Comparison of ENCODE assay signal across 16 cellular contexts in the genomic region with DNA sequence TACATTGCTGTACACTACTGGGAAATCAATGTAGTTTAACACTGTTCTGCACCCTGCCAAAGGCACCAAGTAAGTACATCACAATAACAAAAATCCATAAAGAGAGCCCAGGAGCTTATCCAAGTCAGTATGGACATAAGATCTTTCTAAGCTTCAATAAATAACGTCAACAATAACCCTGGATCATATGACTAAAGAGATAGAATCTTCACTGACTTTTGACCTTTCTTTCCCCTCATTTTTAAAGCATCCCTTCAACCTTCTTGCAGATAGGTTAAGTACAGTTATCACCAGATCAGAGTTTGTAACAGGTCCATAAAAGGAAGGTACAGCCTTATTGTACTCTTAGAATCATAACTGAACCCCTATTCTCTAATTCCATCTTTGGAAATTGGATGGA. TPM values are rescaled to one million over a fixed set of nuclear protein-coding genes. Genes with fewer than 3 reads are reported as not detected.
DNase-seq lines count a peak whose midpoint lies in the region; ATAC-seq and TF ChIP-seq lines count a peak whose summit lies in the region.
"Had no signal": no experiment of that assay in that cellular context is flagged by ENCODE, and none has a peak within 500 bp of the region (broad histone marks: within the 10 kb centered on the region; RNA-seq: fewer than 3 reads in every experiment).

No MANE protein-coding gene starts in this region.

- no peak for DNase-seq in activated naive CD4-positive, alpha-beta T cell treated with anti-CD3 and anti-CD28 coated beads, Interleukin-2, amount 10 ng/mL, durations not matched to agents 7 days and 5 days
- DNase-seq in activated naive CD4-positive, alpha-beta T cell treated with Interleukin-2 at 50 U/mL for 16 hours = no peak
- DNase-seq in SK-N-MC (ENCODE audit: low read depth, low spot score) (no peak), fibroblast of lung (ENCODE audit: low read depth in 2 of 2) (no peak), NCI-H82 (lab: John Stamatoyannopoulos, UW) (no peak), NCI-H1436 treated with DMSO at 0.1 percent for 48 hours (lab: John Stamatoyannopoulos, UW) (no peak), islet precursor cell (no peak)
- no peak for DNase-seq in stimulated activated naive CD8-positive, alpha-beta T cell treated with anti-CD3 and anti-CD28 coated beads, Interleukin-15, amount 100 ng/mL, for 72 hours
- DNase-seq: adrenal gland, AML-193, EL, NCI-H1092 treated with DMSO at 0.1 percent for 48 hours, NCI-H2227 treated with DMSO at 0.1 percent for 48 hours, ovary, upper lobe of left lung had no signal

- CTCF ChIA-PET in activated naive CD4-positive, alpha-beta T cell treated with anti-CD3 and anti-CD28 coated beads, Interleukin-2, amount 10 ng/mL, durations not matched to agents 7 days and 5 days (lab: Charles Lee) = interaction anchor here (1.1 kb wide), 1 partner anchor 11 kb away, joined by 3 read pairs; no protein-coding TSS in a partner anchor

- H3K4me1 ChIP-seq in fibroblast of lung (ENCODE audit: control insufficient read depth, extremely low read depth, insufficient read depth, low read length) = peaks cover 12% of the 10 kb centered on the region

- ATAC-seq in stimulated activated naive CD8-positive, alpha-beta T cell treated with anti-CD3 and anti-CD28 coated beads, Interleukin-15, amount 100 ng/mL, for 72 hours = no peak

- no peak overlapping the region for H2AFZ ChIP-seq in fibroblast of lung (ENCODE audit: low read length)

- no peak overlapping the region for H3K9ac ChIP-seq in SK-N-MC (ENCODE audit: insufficient read length)
- H3K9ac ChIP-seq in fibroblast of lung (ENCODE audit: insufficient read depth, low read length) = no peak overlapping the region

- H3K27ac Mint-ChIP-seq in activated naive CD4-positive, alpha-beta T cell treated with anti-CD3 and anti-CD28 coated beads, Interleukin-2, amount 10 ng/mL, durations not matched to agents 7 days and 5 days = no peak overlapping the region
- no peak overlapping the region for H3K27ac Mint-ChIP-seq in stimulated activated naive CD8-positive, alpha-beta T cell treated with anti-CD3 and anti-CD28 coated beads, Interleukin-15, amount 100 ng/mL, for 72 hours

- H3K27ac ChIP-seq in SK-N-MC = 0 out of 2 replicates have a peak overlapping the region, but pooled peaks have one; percentile 15
- H3K27ac ChIP-seq in fibroblast of lung (ENCODE audit: insufficient read depth, low read length) = peak overlapping the region; percentile 14
- H3K27ac ChIP-seq: adrenal gland, ovary, upper lobe of left lung had no signal

- H3K27me3 Mint-ChIP-seq in activated naive CD4-positive, alpha-beta T cell treated with anti-CD3 and anti-CD28 coated beads, Interleukin-2, amount 10 ng/mL, durations not matched to agents 7 days and 5 days = no peaks in the 10 kb centered on the region
- H3K27me3 Mint-ChIP-seq in stimulated activated naive CD8-positive, alpha-beta T cell treated with anti-CD3 and anti-CD28 coated beads, Interleukin-15, amount 100 ng/mL, for 72 hours = no peaks in the 10 kb centered on the region

- H3K4me2 ChIP-seq in fibroblast of lung (ENCODE audit: extremely low read depth, insufficient read depth, low read length) = peak overlapping the region; percentile 45

- H3K9me3 ChIP-seq in SK-N-MC (ENCODE audit: low read depth, low read length) (no peaks in the 10 kb centered on the region), fibroblast of lung (ENCODE audit: control insufficient read depth, insufficient read depth, low read depth, low read length) (no peaks in the 10 kb centered on the region)
- H3K9me3 ChIP-seq: adrenal gland, ovary, upper lobe of left lung had no signal

- H3K36me3 Mint-ChIP-seq in activated naive CD4-positive, alpha-beta T cell treated with anti-CD3 and anti-CD28 coated beads, Interleukin-2, amount 10 ng/mL, durations not matched to agents 7 days and 5 days = peaks cover 27% of the 10 kb centered on the region

- peaks cover 32% of the 10 kb centered on the region for H3K4me1 Mint-ChIP-seq in activated naive CD4-positive, alpha-beta T cell treated with anti-CD3 and anti-CD28 coated beads, Interleukin-2, amount 10 ng/mL, durations not matched to agents 7 days and 5 days
- peaks cover 35% of the 10 kb centered on the region for H3K4me1 Mint-ChIP-seq in stimulated activated naive CD8-positive, alpha-beta T cell treated with anti-CD3 and anti-CD28 coated beads, Interleukin-15, amount 100 ng/mL, for 72 hours

- H3K79me2 ChIP-seq in fibroblast of lung (ENCODE audit: control insufficient read depth, insufficient read depth, low read length) = peaks cover 61% of the 10 kb centered on the region

- H4K20me1 ChIP-seq in fibroblast of lung (ENCODE audit: control insufficient read depth, extremely low read depth, insufficient read depth, low read length) = no peaks in the 10 kb centered on the region

- H3K4me3 Mint-ChIP-seq in activated naive CD4-positive, alpha-beta T cell treated with anti-CD3 and anti-CD28 coated beads, Interleukin-2, amount 10 ng/mL, durations not matched to agents 7 days and 5 days = peak overlapping the region; percentile 27
- peak overlapping the region; percentile 58 to 62 for H3K4me3 Mint-ChIP-seq in stimulated activated naive CD8-positive, alpha-beta T cell treated with anti-CD3 and anti-CD28 coated beads, Interleukin-15, amount 100 ng/mL, for 72 hours

- no peak for TF ChIP-seq CTCF in fibroblast of lung (conservative IDR thresholded peaks at IDR 0.05 in 1 of 2, IDR thresholded peaks at IDR 0.05 in 1 of 2; ENCODE audit: low read depth in 1 of 2, low read length in 2 of 2)

- no peaks in the 10 kb centered on the region for H3K27me3 ChIP-seq in fibroblast of lung (ENCODE audit: control insufficient read depth, insufficient read depth, low read length)
- H3K27me3 ChIP-seq: adrenal gland, ovary, upper lobe of left lung had no signal

- H3K9me3 Mint-ChIP-seq in activated naive CD4-positive, alpha-beta T cell treated with anti-CD3 and anti-CD28 coated beads, Interleukin-2, amount 10 ng/mL, durations not matched to agents 7 days and 5 days = no peaks in the 10 kb centered on the region
- no peaks in the 10 kb centered on the region for H3K9me3 Mint-ChIP-seq in stimulated activated naive CD8-positive, alpha-beta T cell treated with anti-CD3 and anti-CD28 coated beads, Interleukin-15, amount 100 ng/mL, for 72 hours

- H3K36me3 ChIP-seq in SK-N-MC (ENCODE audit: insufficient read depth, low read length) = peaks cover 33% of the 10 kb centered on the region
- H3K36me3 ChIP-seq in fibroblast of lung (ENCODE audit: control insufficient read depth, insufficient read depth, low read length) = peaks cover 5% of the 10 kb centered on the region
- H3K36me3 ChIP-seq: ovary had no signal

- H3K4me3 ChIP-seq in SK-N-MC (no peak overlapping the region), fibroblast of lung (replicated peaks in 1 of 4; ENCODE audit: control extremely low read depth in 1 of 4, insufficient read depth in 1 of 4, low read depth in 3 of 4, low read length in 4 of 4) (peak overlapping the region in 1 of 4 experiments; percentile 7)
- H3K4me3 ChIP-seq: adrenal gland, ovary, upper lobe of left lung had no signal

RNA-seq across cellular contexts. Expression of a gene that starts 2.3 kb away (rescaled TPM):
- total RNA-seq in fibroblast of lung = 56.2 and 60.9 TPM in 2 replicates
- 42.9 and 56.6 TPM in 2 replicates for polyA plus RNA-seq in fibroblast of lung
- polyA plus RNA-seq in fibroblast of lung (2012) = 30.8 and 37.4 TPM in 2 replicates
- polyA minus RNA-seq in fibroblast of lung (ENCODE audit: low replicate concordance) = 5.9 and 15.1 TPM in 2 replicates

RNA-seq across cellular contexts. Expression of a gene that starts 29.2 kb away (rescaled TPM):
- total RNA-seq in fibroblast of lung = 14.5 and 28.8 TPM in 2 replicates
- 1.3 and 1.9 TPM in 2 replicates for polyA plus RNA-seq in fibroblast of lung
- 6.5 and 7.1 TPM in 2 replicates for polyA plus RNA-seq in fibroblast of lung (2012)
- polyA minus RNA-seq in fibroblast of lung (ENCODE audit: low replicate concordance) = 3.1 and 3.8 TPM in 2 replicates
- total RNA-seq: T-helper 1 cell treated with Interleukin-12 subunit alpha and Interleukin-12 subunit beta and Interleukin-4 antibody, amounts not matched to agents 30 ng/mL and 1 ng/mL, for 36 hours had no signal
